ENCODE assay signal across 15 cellular contexts in the genomic region with DNA sequence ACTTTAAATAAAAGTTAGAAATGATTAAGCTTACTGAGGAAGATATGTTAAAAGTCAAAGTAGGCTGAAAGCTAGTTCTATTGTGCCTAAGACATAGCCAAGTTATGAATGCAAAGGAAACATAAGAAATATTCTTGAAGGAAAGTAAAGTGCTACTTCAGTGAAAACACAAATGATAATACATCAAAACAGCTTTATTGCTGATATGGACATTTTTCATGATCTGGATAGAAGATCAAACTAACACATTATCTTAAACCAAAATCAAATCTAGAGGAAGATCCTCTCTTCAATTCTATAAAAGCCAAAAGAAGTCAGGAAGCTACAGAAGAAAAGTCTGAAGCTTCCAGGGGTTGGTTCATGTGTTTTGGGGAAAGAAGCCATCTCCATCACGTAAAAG.
DNase-seq lines count a peak whose midpoint lies in the region; ATAC-seq and TF ChIP-seq lines count a peak whose summit lies in the region.
"Had no signal": no experiment of that assay in that cellular context is flagged by ENCODE, and none has a peak within 500 bp of the region (broad histone marks: within the 10 kb centered on the region; RNA-seq: fewer than 3 reads in every experiment).

No MANE protein-coding gene starts in this region.

- H3K27me3 ChIP-seq in BLaER1 (no peaks in the 10 kb centered on the region), IMR-90 (ENCODE audit: control insufficient read depth, insufficient read depth, low read length) (no peaks in the 10 kb centered on the region), PC-9 (ENCODE audit: insufficient read depth, low read depth) (no peaks in the 10 kb centered on the region)

- no peak overlapping the region for H2BK15ac ChIP-seq in IMR-90 (ENCODE audit: low read depth, low read length)

- H3K9me3 ChIP-seq in BLaER1 (peaks cover 21% of the 10 kb centered on the region), IMR-90 (ENCODE audit: control insufficient read depth, insufficient read depth, low read length) (no peaks in the 10 kb centered on the region), PC-9 (ENCODE audit: insufficient read depth, low read depth) (no peaks in the 10 kb centered on the region)
- H3K9me3 ChIP-seq: Caco-2 had no signal

- H2BK120ac ChIP-seq in IMR-90 (ENCODE audit: low read depth, low read length): no peak overlapping the region

- dilution Hi-C loops in IMR-90 (cut with HindIII; ENCODE audit: low sequenced_read_pairs, unreplicated experiment): no loop called here

- H3K9ac ChIP-seq in BLaER1 (peak overlapping the region; percentile 96), IMR-90 (ENCODE audit: low read depth, low read length) (no peak overlapping the region)
- H3K9ac ChIP-seq: GM23248 had no signal

- DNase-seq in IMR-90 (no peak), PC-9 (no peak), cortex of kidney (lab: John Stamatoyannopoulos, UW) (no peak), progenitor cell of endocrine pancreas (ENCODE audit: low spot score, unreplicated experiment) (no peak)
- no peak for DNase-seq in stimulated activated naive CD4-positive, alpha-beta T cell (lab: John Stamatoyannopoulos, UW)
- DNase-seq: C1 segment of cervical spinal cord; Caco-2; CD4-positive, alpha-beta memory T cell; DMS153; DND-41; GM23248; H7; HCEC 1CT had no signal

- H3F3A ChIP-seq in PC-9 (ENCODE audit: insufficient read depth, low read depth): no peaks in the 10 kb centered on the region

- H3K27ac ChIP-seq in BLaER1 (peak overlapping the region; percentile 97), IMR-90 (ENCODE audit: insufficient read depth, low read length) (no peak overlapping the region), PC-9 (no peak overlapping the region)
- H3K27ac ChIP-seq: GM23248 had no signal

- H3K9me3 Mint-ChIP-seq in progenitor cell of endocrine pancreas (ENCODE audit: low read depth): no peaks in the 10 kb centered on the region

- H2AK5ac ChIP-seq in IMR-90 (ENCODE audit: low read depth, low read length): no peak overlapping the region

- H4K91ac ChIP-seq in IMR-90 (ENCODE audit: insufficient read depth, low read depth, low read length): no peak overlapping the region

- H3K36me3 ChIP-seq in BLaER1: no peaks in the 10 kb centered on the region; the same call in 1 of the 2 replicates
- no peaks in the 10 kb centered on the region for H3K36me3 ChIP-seq in IMR-90 (ENCODE audit: control insufficient read depth, insufficient read depth, low read length)
- H3K36me3 ChIP-seq in PC-9 (ENCODE audit: low read depth): no peaks in the 10 kb centered on the region

- intact Hi-C loops in IMR-90 (cut with micrococcal nuclease) (no loop called here), PC-9 (cut with micrococcal nuclease; ENCODE audit: unreplicated experiment) (loop anchor here (10.0 kb wide), 1 partner anchor 232 kb away; no protein-coding TSS in a partner anchor)

- no peak overlapping the region for H3K27ac Mint-ChIP-seq in progenitor cell of endocrine pancreas
- H3K27ac Mint-ChIP-seq: B cell; CD4-positive, alpha-beta memory T cell had no signal

- no peak overlapping the region for H3K4me3 Mint-ChIP-seq in progenitor cell of endocrine pancreas (ENCODE audit: low read depth)
- H3K4me3 Mint-ChIP-seq: B cell; CD4-positive, alpha-beta memory T cell had no signal

- no peak overlapping the region for H2BK5ac ChIP-seq in IMR-90 (ENCODE audit: low read depth, low read length, poor library complexity, severe bottlenecking)

- H4K5ac ChIP-seq in IMR-90 (ENCODE audit: low read depth, low read length): no peak overlapping the region

- no peak overlapping the region for H2AFZ ChIP-seq in IMR-90 (replicated peaks; ENCODE audit: low read length, poor library complexity)
- peak overlapping the region; percentile 5; the same call in 1 of the 2 replicates for H2AFZ ChIP-seq in PC-9
- H2AFZ ChIP-seq: GM23248 had no signal

- no peak overlapping the region for H2AK9ac ChIP-seq in IMR-90 (replicated peaks; ENCODE audit: low read depth, low read length, poor library complexity)

- H3K4me2 ChIP-seq in BLaER1: peak overlapping the region; percentile 90
- H3K4me2 ChIP-seq in IMR-90 (ENCODE audit: low read depth, low read length): no peak overlapping the region
- H3K4me2 ChIP-seq in PC-9: no peak overlapping the region

- TF ChIP-seq CTCF in IMR-90 (conservative IDR thresholded peaks at IDR 0.05; ENCODE audit: low read depth, low read length) (no peak), PC-9 (conservative IDR thresholded peaks at IDR 0.05) (no peak), progenitor cell of endocrine pancreas (IDR thresholded peaks at IDR 0.05; ENCODE audit: unreplicated experiment) (no peak)

- no peaks in the 10 kb centered on the region for H3K9me1 ChIP-seq in IMR-90 (ENCODE audit: insufficient read depth, low read length)

- BruUV-seq in IMR-90 (replicated peaks; lab: Mats Ljungman, UMichigan) (no TSS peak), PC-9 (replicated peaks; lab: Mats Ljungman, UMichigan) (no TSS peak)

- TF ChIP-seq RAD21 in IMR-90 (IDR thresholded peaks at IDR 0.05; ENCODE audit: low read length): no peak

- H3K23ac ChIP-seq in IMR-90 (ENCODE audit: low read depth, low read length): no peak overlapping the region

- no peaks in the 10 kb centered on the region for H3K36me3 Mint-ChIP-seq in progenitor cell of endocrine pancreas (ENCODE audit: insufficient read depth)
- H3K36me3 Mint-ChIP-seq: CD4-positive, alpha-beta memory T cell had no signal

- no peak for ATAC-seq in IMR-90 (ENCODE audit: low read depth)

- H3K79me1 ChIP-seq in IMR-90 (ENCODE audit: low read depth in 1 of 2, low read length in 2 of 2): no peaks in the 10 kb centered on the region

- in situ Hi-C loops in IMR-90 (cut with MboI; ENCODE audit: low sequenced_read_pairs): loop anchor here (25.0 kb wide), 1 partner anchor 400 kb away; no protein-coding TSS in a partner anchor

- H3K79me2 ChIP-seq in PC-9 (ENCODE audit: low read depth): no peaks in the 10 kb centered on the region

- H3K4me1 Mint-ChIP-seq in progenitor cell of endocrine pancreas (ENCODE audit: low read depth): no peaks in the 10 kb centered on the region
- H3K4me1 Mint-ChIP-seq: CD4-positive, alpha-beta memory T cell had no signal

- H3K4me3 ChIP-seq in BLaER1 (peak overlapping the region; percentile 67), IMR-90 (ENCODE audit: insufficient read depth, low read depth, low read length) (no peak overlapping the region), PC-9 (no peak overlapping the region)
- H3K4me3 ChIP-seq: GM23248 had no signal

- H2BK20ac ChIP-seq in IMR-90 (ENCODE audit: low read depth, low read length): no peak overlapping the region

- no peaks in the 10 kb centered on the region for H3K27me3 Mint-ChIP-seq in progenitor cell of endocrine pancreas
- H3K27me3 Mint-ChIP-seq: B cell; CD4-positive, alpha-beta memory T cell had no signal

- no peak for TF ChIP-seq POLR2A in IMR-90 (IDR thresholded peaks at IDR 0.05; ENCODE audit: low read depth, low read length)

- WGBS in IMR-90 (ENCODE audit: extremely low coverage in 2 of 2, insufficient read length in 1 of 2), 2 experiments: no CpG with 5 or more reads among the region's 1 CpG

- H4K20me1 ChIP-seq in BLaER1: no peaks in the 10 kb centered on the region
- no peaks in the 10 kb centered on the region for H4K20me1 ChIP-seq in IMR-90 (ENCODE audit: insufficient read depth, low read length)
- H4K20me1 ChIP-seq in PC-9 (ENCODE audit: insufficient read depth): no peaks in the 10 kb centered on the region

- H3K14ac ChIP-seq in IMR-90 (replicated peaks; ENCODE audit: low read depth, low read length): no peak overlapping the region

- no peak overlapping the region for H3K18ac ChIP-seq in IMR-90 (ENCODE audit: low read depth, low read length)

- H4K8ac ChIP-seq in IMR-90 (ENCODE audit: low read depth in 2 of 2, low read length in 2 of 2): no peak overlapping the region

- H3K9me2 ChIP-seq in PC-9 (ENCODE audit: insufficient read depth): no peaks in the 10 kb centered on the region

- POLR2A ChIA-PET in IMR-90 (lab: Charles Lee; ENCODE audit: unreplicated experiment) (no interaction called here), PC-9 (lab: Charles Lee; ENCODE audit: unreplicated experiment) (no interaction called here)

- CTCF ChIA-PET in IMR-90 (lab: Yijun Ruan, JAX): no interaction called here
- CTCF ChIA-PET in PC-9 (lab: Charles Lee): no interaction called here

- no peak overlapping the region for H3K56ac ChIP-seq in IMR-90 (ENCODE audit: extremely low read depth, insufficient read depth, low read length)

- H3K4me1 ChIP-seq in BLaER1 (peaks cover 50% of the 10 kb centered on the region), IMR-90 (ENCODE audit: control insufficient read depth, insufficient read depth, low read length) (no peaks in the 10 kb centered on the region), PC-9 (replicated peaks; ENCODE audit: insufficient read depth) (no peaks in the 10 kb centered on the region)
- H3K4me1 ChIP-seq: Caco-2 had no signal

- no peak overlapping the region for H3K4ac ChIP-seq in IMR-90 (ENCODE audit: low read depth, low read length)

TF ChIP-seq in IMR-90, 13 proteins besides CTCF, POLR2A, EP300 and RAD21:
- no peak for TF ChIP-seq RCOR1 (IDR thresholded peaks at IDR 0.05; ENCODE audit: insufficient replicate concordance, low read length)
- peak; percentile 66 for TF ChIP-seq MAFK (IDR thresholded peaks at IDR 0.05; ENCODE audit: low read depth, low read length)
- TF ChIP-seq MAZ (IDR thresholded peaks at IDR 0.05; ENCODE audit: borderline replicate concordance, low read depth, low read length): no peak
